ENCODE assay signal across 2 cellular contexts in genomic region chr1:151935154-151935553, GRCh38.
TF ChIP-seq lines count a peak whose summit lies in the region.

No MANE protein-coding gene starts in this region.

TF ChIP-seq in A549, 52 proteins besides CTCF, POLR2A, EP300 and RAD21:
- TF ChIP-seq EHF (CRISPR knock-in tag; IDR thresholded peaks at IDR 0.05) (no peak), CHD2 (IDR thresholded peaks at IDR 0.05; ENCODE audit: low read length, partially characterized antibody) (no peak), PHF8 (IDR thresholded peaks at IDR 0.05; ENCODE audit: borderline replicate concordance, low read depth) (no peak), POLR2AphosphoS2 (conservative IDR thresholded peaks at IDR 0.05; ENCODE audit: low read length) (no peak), E2F6 (IDR thresholded peaks at IDR 0.05; ENCODE audit: borderline replicate concordance, low read depth) (no peak), CEBPB (IDR thresholded peaks at IDR 0.05) (no peak), ELK1 (IDR thresholded peaks at IDR 0.05; ENCODE audit: low read depth, low read length) (no peak), NR3C1 (IDR thresholded peaks at IDR 0.05) (no peak), ESRRA (IDR thresholded peaks at IDR 0.05; ENCODE audit: borderline replicate concordance, low read length) (no peak), RNF2 (IDR thresholded peaks at IDR 0.05; ENCODE audit: borderline replicate concordance, low read depth) (no peak)
TF ChIP-seq in A549: peak in this region for 0.

TF ChIP-seq in HepG2, 621 proteins besides CTCF, POLR2A, EP300 and RAD21:
- no peak for TF ChIP-seq KAT7 (CRISPR knock-in tag; IDR thresholded peaks at IDR 0.05; ENCODE audit: borderline replicate concordance)
- TF ChIP-seq ZFY (CRISPR knock-in tag; IDR thresholded peaks at IDR 0.05): no peak
- no peak for TF ChIP-seq SYNCRIP (IDR thresholded peaks at IDR 0.05; ENCODE audit: insufficient read depth, low read depth, low read length)
- no peak for TF ChIP-seq ETS1 (CRISPR knock-in tag; IDR thresholded peaks at IDR 0.05)
- TF ChIP-seq ZUFSP (CRISPR knock-in tag; IDR thresholded peaks at IDR 0.05; ENCODE audit: borderline replicate concordance): no peak
- no peak for TF ChIP-seq ZNF460 (CRISPR knock-in tag; IDR thresholded peaks at IDR 0.05; ENCODE audit: borderline replicate concordance)
- TF ChIP-seq ATF7 (IDR thresholded peaks at IDR 0.05): no peak
- no peak for TF ChIP-seq ATF7 (CRISPR knock-in tag; IDR thresholded peaks at IDR 0.05)
- TF ChIP-seq ATRX (CRISPR knock-in tag; IDR thresholded peaks at IDR 0.05; ENCODE audit: borderline replicate concordance): no peak
- no peak for TF ChIP-seq SUZ12 (IDR thresholded peaks at IDR 0.05; ENCODE audit: low read depth, low read length)
- no peak for TF ChIP-seq ZNF251 (CRISPR knock-in tag; IDR thresholded peaks at IDR 0.05)
- no peak for TF ChIP-seq MZF1 (CRISPR knock-in tag; IDR thresholded peaks at IDR 0.05; ENCODE audit: borderline replicate concordance)
- no peak for TF ChIP-seq ZNF678 (CRISPR knock-in tag; IDR thresholded peaks at IDR 0.05)
- TF ChIP-seq PHF8 (CRISPR knock-in tag; IDR thresholded peaks at IDR 0.05): no peak
- TF ChIP-seq ZNF563 (CRISPR knock-in tag; IDR thresholded peaks at IDR 0.05): no peak
- no peak for TF ChIP-seq KDM5B (CRISPR knock-in tag; IDR thresholded peaks at IDR 0.05; ENCODE audit: borderline replicate concordance)
